ENCODE assay signal across 21 cellular contexts in genomic region chr6:81476881-81477280, GRCh38.
DNase-seq lines count a peak whose midpoint lies in the region; ATAC-seq and TF ChIP-seq lines count a peak whose summit lies in the region.
"Had no signal": no experiment of that assay in that cellular context is flagged by ENCODE, and none has a peak within 500 bp of the region (broad histone marks: within the 10 kb centered on the region; RNA-seq: fewer than 3 reads in every experiment).

No MANE protein-coding gene starts in this region.

- no peak overlapping the region for H3K4me3 Mint-ChIP-seq in GM23338
- H3K4me3 Mint-ChIP-seq: activated CD4-positive, alpha-beta T cell treated with anti-CD3 and anti-CD28 coated beads, Interleukin-2, amount 10 ng/mL, durations not matched to agents 7 days and 5 days; CD4-positive, alpha-beta T cell; mesothelial cell of epicardium; T-cell had no signal

- no peak overlapping the region for H3K4me3 ChIP-seq in AG09309 (ENCODE audit: control insufficient read depth, low read depth, low read length)
- H3K4me3 ChIP-seq in cardiac fibroblast (replicated peaks in 1 of 2; ENCODE audit: low read depth in 2 of 2, low read length in 2 of 2) = no peak overlapping the region
- no peak overlapping the region for H3K4me3 ChIP-seq in GM23338
- H3K4me3 ChIP-seq: A549, uterus had no signal

- no peaks in the 10 kb centered on the region for H3K27me3 Mint-ChIP-seq in GM23338 (ENCODE audit: insufficient read depth, low read depth, poor library complexity)
- H3K27me3 Mint-ChIP-seq: activated CD4-positive, alpha-beta T cell treated with anti-CD3 and anti-CD28 coated beads, Interleukin-2, amount 10 ng/mL, durations not matched to agents 7 days and 5 days; CD4-positive, alpha-beta T cell; T-cell had no signal

- no peak overlapping the region for H3K27ac Mint-ChIP-seq in GM23338
- H3K27ac Mint-ChIP-seq: activated CD4-positive, alpha-beta T cell treated with anti-CD3 and anti-CD28 coated beads, Interleukin-2, amount 10 ng/mL, durations not matched to agents 7 days and 5 days; CD4-positive, alpha-beta T cell; mesothelial cell of epicardium; T-cell had no signal

- no peaks in the 10 kb centered on the region for H3K36me3 Mint-ChIP-seq in GM23338 (ENCODE audit: low read depth)
- H3K36me3 Mint-ChIP-seq: mesothelial cell of epicardium, T-cell had no signal

- peaks cover 17% of the 10 kb centered on the region; the same call in 1 of the 2 replicates for H3K9me2 ChIP-seq in GM23338 (ENCODE audit: insufficient read depth)

- no peaks in the 10 kb centered on the region for H3K4me1 Mint-ChIP-seq in GM23338
- H3K4me1 Mint-ChIP-seq: activated CD4-positive, alpha-beta T cell treated with anti-CD3 and anti-CD28 coated beads, Interleukin-2, amount 10 ng/mL, durations not matched to agents 7 days and 5 days; T-cell had no signal

- no peaks in the 10 kb centered on the region for H3K27me3 ChIP-seq in GM23338 (ENCODE audit: insufficient read depth)
- H3K27me3 ChIP-seq: uterus had no signal

- no peaks in the 10 kb centered on the region for H4K20me1 ChIP-seq in GM23338 (replicated peaks; ENCODE audit: insufficient read depth)

- H3K9me3 Mint-ChIP-seq in GM23338 = no peaks in the 10 kb centered on the region
- H3K9me3 Mint-ChIP-seq: activated CD4-positive, alpha-beta T cell treated with anti-CD3 and anti-CD28 coated beads, Interleukin-2, amount 10 ng/mL, durations not matched to agents 7 days and 5 days; mesothelial cell of epicardium had no signal

- H3F3A ChIP-seq in GM23338 (replicated peaks; ENCODE audit: low read depth) = no peaks in the 10 kb centered on the region

- DNase-seq in AG09309 (ENCODE audit: low read depth) (peak; percentile 42), HT1080 (ENCODE audit: low read depth) (peak; percentile 48), cardiac fibroblast (ENCODE audit: low read depth in 2 of 2) (peak; percentile 34 to 77), foreskin melanocyte (peak; percentile 5), H4 (ENCODE audit: low spot score) (no peak), retina (no peak), T1000 (lab: John Stamatoyannopoulos, UW) (no peak), GM23338 (ENCODE audit: low spot score) (no peak)
- DNase-seq: activated CD4-positive, alpha-beta T cell treated with anti-CD3 and anti-CD28 coated beads, Interleukin-2, amount 10 ng/mL, durations not matched to agents 7 days and 5 days; activated CD8-positive, alpha-beta memory T cell treated with anti-CD3 and anti-CD28 coated beads, Interleukin-2, amount 50 U/mL, for 4 hours; CD4-positive, alpha-beta T cell; DMS53; effector CD8-positive, alpha-beta T cell; KG1; NCI-H1048; NCI-H2029; stimulated activated CD4-positive, alpha-beta T cell treated with anti-CD3 and anti-CD28 coated beads, Interleukin-12 subunit alpha, Interleukin-12 subunit beta, amount 100 ng/mL, for 4 hours; T-cell; uterus had no signal

- H3K27ac ChIP-seq in GM23338 (ENCODE audit: low read depth) = no peak overlapping the region
- H3K27ac ChIP-seq: A549, uterus had no signal

- no peak for TF ChIP-seq CTCF in AG09309 (IDR thresholded peaks at IDR 0.05; ENCODE audit: control insufficient read depth, insufficient read depth, low read depth, low read length, missing control alignments)
- TF ChIP-seq CTCF in cardiac fibroblast (IDR thresholded peaks at IDR 0.05; ENCODE audit: low read depth, low read length) = no peak
- TF ChIP-seq CTCF in GM23338 (conservative IDR thresholded peaks at IDR 0.05; ENCODE audit: low read depth in 2 of 2) = no peak

- H2AFZ ChIP-seq in GM23338 = no peak overlapping the region

- H3K79me2 ChIP-seq in GM23338 (replicated peaks; ENCODE audit: insufficient read depth) = no peaks in the 10 kb centered on the region

- no peaks in the 10 kb centered on the region for H3K36me3 ChIP-seq in GM23338 (ENCODE audit: insufficient read depth)
- H3K36me3 ChIP-seq: uterus had no signal

- no peak overlapping the region for H3K4me2 ChIP-seq in GM23338
- H3K4me2 ChIP-seq: A549 had no signal

- H3K4me1 ChIP-seq in GM23338 (ENCODE audit: insufficient read depth) = no peaks in the 10 kb centered on the region
- H3K4me1 ChIP-seq: A549, uterus had no signal

- ATAC-seq in GM23338 = no peak
- ATAC-seq: A549, T-cell had no signal

TF ChIP-seq in GM23338, 12 proteins besides CTCF, POLR2A, EP300 and RAD21:
- TF ChIP-seq NANOG (IDR thresholded peaks at IDR 0.05; ENCODE audit: borderline replicate concordance) = no peak

Comparison
In these comparisons a context has a peak if more than half of its experiments do, and no peak if none do; other contexts are left out.
1. DNase-seq: peak in AG09309 (single experiment), HT1080 (single experiment), cardiac fibroblast (2 of 2) and foreskin melanocyte (single experiment); none in H4 (single experiment), retina (single experiment), T1000 (single experiment) and GM23338 (single experiment).